ENCODE assay signal across 24 cellular contexts in the genomic region with DNA sequence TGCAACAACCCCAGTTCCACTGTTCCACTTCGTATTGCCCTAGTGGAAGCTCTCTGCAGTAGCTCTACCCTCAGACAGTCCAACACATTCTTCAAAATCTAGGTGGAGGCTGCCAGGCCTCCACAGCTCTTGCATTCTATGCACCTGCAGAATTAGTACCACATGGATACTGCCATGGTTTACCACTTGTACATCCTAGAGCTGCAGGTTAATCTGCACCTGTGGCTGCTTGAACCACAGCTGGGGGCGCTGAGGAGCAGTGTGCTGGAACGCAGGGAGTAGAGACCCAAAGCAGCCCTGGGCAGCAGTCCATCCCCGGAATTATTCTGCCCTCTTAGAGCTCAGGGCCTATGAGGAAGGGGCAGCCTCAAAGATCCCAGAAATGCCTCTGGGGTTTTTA. TPM values are rescaled to one million over a fixed set of nuclear protein-coding genes. Genes with fewer than 3 reads are reported as not detected.
DNase-seq lines count a peak whose midpoint lies in the region; FAIRE-seq and TF ChIP-seq lines count a peak whose summit lies in the region.
"Had no signal": no experiment of that assay in that cellular context is flagged by ENCODE, and none has a peak within 500 bp of the region (broad histone marks: within the 10 kb centered on the region; RNA-seq: fewer than 3 reads in every experiment).

No MANE protein-coding gene starts in this region.

- no peak overlapping the region for H3K4ac ChIP-seq in H1 (replicated peaks; ENCODE audit: insufficient read length, low read depth, low read length)

- H3K36me3 ChIP-seq in Karpas-422 (ENCODE audit: insufficient read depth, low read length) (no peaks in the 10 kb centered on the region), H1 (ENCODE audit: control insufficient read depth in 2 of 4, insufficient read depth in 4 of 4, low read length in 3 of 4) (no peaks in the 10 kb centered on the region), neural progenitor cell (no peaks in the 10 kb centered on the region)
- H3K36me3 ChIP-seq: ascending aorta, spleen had no signal

- no peak overlapping the region for H3K56ac ChIP-seq in H1 (replicated peaks; ENCODE audit: insufficient read length, low read depth, low read length)

- no peaks in the 10 kb centered on the region for H3K9me3 Mint-ChIP-seq in neural progenitor cell
- H3K9me3 Mint-ChIP-seq: activated naive CD4-positive, alpha-beta T cell treated with anti-CD3 and anti-CD28 coated beads, Interleukin-2, amount 50 U/mL, for 24 hours had no signal

- no peak overlapping the region for H2AFZ ChIP-seq in Karpas-422 (ENCODE audit: low read length)
- H2AFZ ChIP-seq in H1 (ENCODE audit: low read length): no peak overlapping the region
- no peak overlapping the region for H2AFZ ChIP-seq in neural progenitor cell (replicated peaks)

- CTCF ChIA-PET in H1 (lab: Charles Lee; ENCODE audit: partially characterized antibody): interaction anchor here (0.6 to 2.4 kb wide), 32 partner anchors 10 to 442 kb away, joined by 3 to 20 read pairs (median 4); no protein-coding TSS in a partner anchor

- H3K18ac ChIP-seq in H1 (ENCODE audit: extremely low read depth, low read length): no peak overlapping the region

- no peak overlapping the region for H3K27ac Mint-ChIP-seq in neural progenitor cell

- H3K9ac ChIP-seq in Karpas-422 (ENCODE audit: low read length): no peak overlapping the region
- H3K9ac ChIP-seq in H1 (replicated peaks in 1 of 4; ENCODE audit: extremely low read depth in 1 of 4, low read depth in 3 of 4, low read length in 3 of 4): no peak overlapping the region
- H3K9ac ChIP-seq in neural progenitor cell: no peak overlapping the region

- no peak overlapping the region for H2BK20ac ChIP-seq in H1 (ENCODE audit: low read length)

- no peak overlapping the region for H2BK120ac ChIP-seq in H1 (replicated peaks; ENCODE audit: low read depth, low read length)

- no peak overlapping the region for H2BK12ac ChIP-seq in H1 (ENCODE audit: low read depth, low read length)

- no peak overlapping the region for H3K14ac ChIP-seq in H1 (ENCODE audit: insufficient read length)

- H3K23ac ChIP-seq in H1 (ENCODE audit: insufficient read length): no peak overlapping the region

- no peak overlapping the region for H2AK5ac ChIP-seq in H1 (ENCODE audit: low read depth, low read length)

- H3K27me3 Mint-ChIP-seq in neural progenitor cell (ENCODE audit: insufficient read depth, low read depth): peaks cover 3% of the 10 kb centered on the region
- H3K27me3 Mint-ChIP-seq: activated naive CD4-positive, alpha-beta T cell treated with anti-CD3 and anti-CD28 coated beads, Interleukin-2, amount 50 U/mL, for 24 hours had no signal

- peaks cover 8% of the 10 kb centered on the region for H3K23me2 ChIP-seq in H1 (ENCODE audit: low read depth, low read length)

- TF ChIP-seq CTCF in H1 (IDR thresholded peaks at IDR 0.05; ENCODE audit: control extremely low read depth in 1 of 3, insufficient read depth in 1 of 3, low read depth in 1 of 3, low read length in 3 of 3) (peak; percentile 73 to 80 (median 79)), neural progenitor cell (IDR thresholded peaks at IDR 0.05) (peak; percentile 56)

- H3K4me1 ChIP-seq in Karpas-422 (ENCODE audit: low read length) (peaks cover 14% of the 10 kb centered on the region), H1 (replicated peaks in 1 of 4; ENCODE audit: control insufficient read depth in 3 of 4, insufficient read depth in 4 of 4, low read length in 3 of 4) (peaks cover 0 to 3% (median 1%) of the 10 kb centered on the region in 4 experiments; a peak in 3 of 7 replicates), neural progenitor cell (peaks cover 8% of the 10 kb centered on the region)
- H3K4me1 ChIP-seq: ascending aorta had no signal

- no peak overlapping the region for H4K8ac ChIP-seq in H1 (ENCODE audit: extremely low read depth, insufficient read depth, low read length)

- no peak for TF ChIP-seq EP300 in H1 (IDR thresholded peaks at IDR 0.05; ENCODE audit: borderline replicate concordance in 1 of 2, low read depth in 2 of 2, low read length in 2 of 2)

- H3K4me3 Mint-ChIP-seq in neural progenitor cell: no peak overlapping the region
- H3K4me3 Mint-ChIP-seq: activated naive CD4-positive, alpha-beta T cell treated with anti-CD3 and anti-CD28 coated beads, Interleukin-2, amount 50 U/mL, for 24 hours had no signal

- H2BK15ac ChIP-seq in H1 (ENCODE audit: low read length): no peak overlapping the region

- peak; percentile 63 to 77 for TF ChIP-seq RAD21 in H1 (IDR thresholded peaks at IDR 0.05 in 1 of 2, conservative IDR thresholded peaks at IDR 0.05 in 1 of 2; ENCODE audit: low read depth in 2 of 2, low read length in 2 of 2)

- H3K27me3 ChIP-seq in Karpas-422 (ENCODE audit: low read length) (no peaks in the 10 kb centered on the region), H1 (replicated peaks in 1 of 4; ENCODE audit: control insufficient read depth in 3 of 4, extremely low read depth in 1 of 4, insufficient read depth in 3 of 4, low read length in 3 of 4) (no peaks in the 10 kb centered on the region), neural progenitor cell (no peaks in the 10 kb centered on the region)
- H3K27me3 ChIP-seq: ascending aorta, spleen had no signal

- DNase-seq in DMS53 (lab: John Stamatoyannopoulos, UW): peak; percentile 28
- DNase-seq in DMS53 treated with DMSO at 0.1 percent for 48 hours (lab: John Stamatoyannopoulos, UW; ENCODE audit: unreplicated experiment): no peak
- DNase-seq in Karpas-422: peak; percentile 61
- peak in 1 of 2 experiments; percentile 62 for DNase-seq in H1 (ENCODE audit: low read depth in 1 of 2, low spot score in 2 of 2)
- DNase-seq in neural progenitor cell (ENCODE audit: low spot score): peak; percentile 57
- no peak for DNase-seq in stimulated activated naive CD4-positive, alpha-beta T cell (lab: John Stamatoyannopoulos, UW)
- DNase-seq in SHP77 (lab: John Stamatoyannopoulos, UW): no peak
- DNase-seq in middle frontal gyrus (ENCODE audit: extremely low spot score, low spot score): no peak
- DNase-seq: activated CD8-positive, alpha-beta memory T cell treated with anti-CD3 and anti-CD28 coated beads for 24 hours; COR-L47; effector CD4-positive, alpha-beta T cell; left ventricle myocardium superior; NCI-H1092 treated with DMSO at 0.1 percent for 48 hours; NCI-H2081; NK-92 treated with Interleukin-12 subunit alpha and Interleukin-12 subunit beta, amount 100 ng/mL, for 24 hours; nucleus accumbens; retina; spleen; stimulated activated CD4-positive, alpha-beta T cell treated with anti-CD3 and anti-CD28 coated beads, Interleukin-4, amount 100 ng/mL, for 4 hours had no signal

- no peak overlapping the region for H3K4me2 ChIP-seq in Karpas-422 (ENCODE audit: low read depth, low read length, poor library complexity, severe bottlenecking)
- H3K4me2 ChIP-seq in H1 (ENCODE audit: insufficient read depth in 1 of 2, low read depth in 2 of 2, low read length in 2 of 2): no peak overlapping the region
- no peak overlapping the region for H3K4me2 ChIP-seq in neural progenitor cell

- H3K36me3 Mint-ChIP-seq in neural progenitor cell: no peaks in the 10 kb centered on the region
- H3K36me3 Mint-ChIP-seq: activated naive CD4-positive, alpha-beta T cell treated with anti-CD3 and anti-CD28 coated beads, Interleukin-2, amount 50 U/mL, for 24 hours had no signal

- H3K27ac ChIP-seq in Karpas-422 (ENCODE audit: low read length) (no peak overlapping the region), H1 (ENCODE audit: low read depth, low read length) (no peak overlapping the region), neural progenitor cell (no peak overlapping the region)
- H3K27ac ChIP-seq: 22Rv1, ascending aorta had no signal

- TF ChIP-seq POLR2A in H1 (IDR thresholded peaks at IDR 0.05; ENCODE audit: control extremely low read depth in 1 of 2, low read depth in 2 of 2, low read length in 2 of 2): no peak

- peaks cover 18% of the 10 kb centered on the region for H3K79me2 ChIP-seq in Karpas-422 (ENCODE audit: low read length)
- peaks cover 0 to 17% of the 10 kb centered on the region in 2 experiments; a peak in 3 of 4 replicates for H3K79me2 ChIP-seq in H1 (ENCODE audit: control insufficient read depth in 1 of 2, insufficient read depth in 2 of 2, low read length in 2 of 2)
- H3K79me2 ChIP-seq in neural progenitor cell (ENCODE audit: low read depth): peaks cover 14% of the 10 kb centered on the region

- peaks cover 16% of the 10 kb centered on the region for H3K4me1 Mint-ChIP-seq in neural progenitor cell

- WGBS in H1 (ENCODE audit: extremely low coverage in 1 of 2, insufficient coverage in 1 of 2, insufficient read length in 1 of 2, insufficient replicate concordance in 2 of 2, low coverage in 1 of 2, low lambda C conversion rate in 2 of 2, missing lambda C conversion rate in 1 of 2), 2 experiments: 54% methylated on average over 4 of the region's 4 CpGs; no CpG with 5 or more reads in 1 of the 2 experiments

- no peak overlapping the region for H2BK5ac ChIP-seq in H1 (ENCODE audit: low read depth, low read length)

- H3K9me2 ChIP-seq in Karpas-422 (replicated peaks; ENCODE audit: insufficient read depth, low read length): no peaks in the 10 kb centered on the region

- H3K79me1 ChIP-seq in H1 (ENCODE audit: low read depth, low read length): no peaks in the 10 kb centered on the region

- FAIRE-seq in H1 (lab: Jason Lieb, UNC): no peak
- FAIRE-seq: H54 had no signal

- POLR2A ChIA-PET in H1 (lab: Charles Lee; ENCODE audit: partially characterized antibody): interaction anchor here (1.0 to 2.0 kb wide), 4 partner anchors 8 to 16 kb away, joined by 4 to 5 read pairs (median 4); no protein-coding TSS in a partner anchor

- H3K9me3 ChIP-seq in Karpas-422 (ENCODE audit: low read length) (no peaks in the 10 kb centered on the region), H1 (ENCODE audit: insufficient read depth in 2 of 2, low read depth in 1 of 2, low read length in 1 of 2) (no peaks in the 10 kb centered on the region), neural progenitor cell (ENCODE audit: low read depth) (no peaks in the 10 kb centered on the region)
- H3K9me3 ChIP-seq: ascending aorta, spleen had no signal

- H4K91ac ChIP-seq in H1 (replicated peaks; ENCODE audit: insufficient read length, low read length): no peak overlapping the region

- H3F3A ChIP-seq in neural progenitor cell (ENCODE audit: low read depth): no peaks in the 10 kb centered on the region

- no peaks in the 10 kb centered on the region for H4K20me1 ChIP-seq in Karpas-422 (ENCODE audit: insufficient read depth, low read depth, low read length)
- H4K20me1 ChIP-seq in H1 (replicated peaks in 1 of 2; ENCODE audit: control insufficient read depth in 1 of 2, insufficient read depth in 2 of 2, low read length in 2 of 2): no peaks in the 10 kb centered on the region
- no peaks in the 10 kb centered on the region for H4K20me1 ChIP-seq in neural progenitor cell (ENCODE audit: low read depth)

- H3K4me3 ChIP-seq in Karpas-422 (ENCODE audit: low read length) (no peak overlapping the region), H1 (ENCODE audit: extremely low read depth in 1 of 4, insufficient read depth in 2 of 4, low read depth in 3 of 4, low read length in 4 of 4) (no peak overlapping the region), neural progenitor cell (no peak overlapping the region)
- H3K4me3 ChIP-seq: ascending aorta, spleen had no signal

- no peak overlapping the region for H4K5ac ChIP-seq in H1 (ENCODE audit: insufficient read length, low read depth, low read length)

RNA-seq across cellular contexts. Expression of a gene that starts 4.3 kb away (rescaled TPM):
- 259 and 453 TPM in 2 replicates for total RNA-seq in Karpas-422 (2014; rRNA removed; shearing (Covaris generic); ENCODE audit: low replicate concordance)
- total RNA-seq in H1 (2021; fragmentation: NEBNext Ultra II Directional; extraction: Animal tissue kit (Norgen Biotek cat#: 25700)): 362 and 369 TPM in 2 replicates
- polyA plus RNA-seq in H1 (2011; rRNA removed): 225 and 347 TPM in 2 replicates
- polyA plus RNA-seq in H1 (2011; cell fraction: cytosol; rRNA removed): 320 TPM
- 200 TPM for polyA plus RNA-seq in H1 (2011; cell fraction: nucleus; rRNA removed)
- polyA plus RNA-seq in H1 (2012, experiment 1 of 2): 345 to 487 TPM (median 367 TPM) in 4 replicates
- 182 TPM for polyA plus RNA-seq in H1 (2012, experiment 2 of 2)
- 653 TPM for polyA plus RNA-seq in H1 (2013, experiment 1 of 2)
- 644 TPM for polyA plus RNA-seq in H1 (2013, experiment 2 of 2)
- 275 and 478 TPM in 2 replicates for polyA minus RNA-seq in H1 (2011; rRNA and poly(A)+ RNA removed)
- 318 TPM for polyA minus RNA-seq in H1 (2011; cell fraction: cytosol; rRNA and poly(A)+ RNA removed)
- polyA minus RNA-seq in H1 (2011; cell fraction: nucleus; rRNA and poly(A)+ RNA removed): 435 TPM
- total RNA-seq in neural progenitor cell (ENCODE audit: low replicate concordance): 94.6 and 96.4 TPM in 2 replicates
- total RNA-seq: G401 had no signal

Comparison
In these comparisons a context has a peak if more than half of its experiments do, and no peak if none do; other contexts are left out.
1. DNase-seq: peak in DMS53 (single experiment), Karpas-422 (single experiment) and neural progenitor cell (single experiment); none in DMS53 treated with DMSO at 0.1 percent for 48 hours (single experiment), stimulated activated naive CD4-positive, alpha-beta T cell (0 of 6), SHP77 (0 of 2) and middle frontal gyrus (single experiment).